ENCODE assay signal across 9 cellular contexts in genomic region chr13:97261254-97262015, GRCh38. TPM values are rescaled to one million over a fixed set of nuclear protein-coding genes. Genes with fewer than 3 reads are reported as not detected.
DNase-seq lines count a peak whose midpoint lies in the region; ATAC-seq, FAIRE-seq and TF ChIP-seq lines count a peak whose summit lies in the region.
"Had no signal": no experiment of that assay in that cellular context is flagged by ENCODE, and none has a peak within 500 bp of the region (broad histone marks: within the 10 kb centered on the region; RNA-seq: fewer than 3 reads in every experiment).

No MANE protein-coding gene starts in this region.

- H3K36me3 Mint-ChIP-seq in T-helper 17 cell (ENCODE audit: low read depth): peaks cover 3% of the 10 kb centered on the region

- H3K4me1 ChIP-seq in heart right ventricle (peaks cover 13 to 96% (median 86%) of the 10 kb centered on the region in 9 donors), foreskin keratinocyte (peaks cover 26% of the 10 kb centered on the region)

- peak overlapping the region; percentile 81 for H3K4me3 Mint-ChIP-seq in T-helper 17 cell
- H3K4me3 Mint-ChIP-seq: activated naive CD8-positive, alpha-beta T cell treated with anti-CD3 and anti-CD28 coated beads, Interleukin-2, amount 10 ng/mL, durations not matched to agents 7 days and 5 days had no signal

- H3K4me1 Mint-ChIP-seq in T-helper 17 cell: peaks cover 60% of the 10 kb centered on the region

- 53 to 54% methylated on average over 10 of the region's 10 CpGs for WGBS in heart right ventricle, 2 donors

- peak; percentile 69 for FAIRE-seq in GM18507 (lab: Jason Lieb, UNC)

- H3K27me3 ChIP-seq in heart right ventricle (no peaks in the 10 kb centered on the region), WERI-Rb-1 (ENCODE audit: insufficient read depth, low read depth, severe bottlenecking) (no peaks in the 10 kb centered on the region), foreskin keratinocyte (no peaks in the 10 kb centered on the region)

- intact Hi-C loops in heart right ventricle (cut with DNase I): loop anchor here in 1 of 10 donors (5.0 kb wide), 1 partner anchor 39 kb away; the partner anchor contains the start of gene MBNL2

- ATAC-seq in GM21786 (IDR thresholded peaks at IDR 0.05; ENCODE audit: unreplicated experiment) (peak; percentile 56), T-helper 17 cell (peak; percentile 75), heart right ventricle (peak in 7 of 8 donors; percentile 24 to 79 (median 62)), foreskin keratinocyte (no peak)

- H3K36me3 ChIP-seq in heart right ventricle (peaks cover 0 to 4% (median 0%) of the 10 kb centered on the region in 9 donors), WERI-Rb-1 (no peaks in the 10 kb centered on the region)

- no peaks in the 10 kb centered on the region for H3K9me3 ChIP-seq in T-helper 17 cell (ENCODE audit: control insufficient read depth, low read length, poor library complexity, severe bottlenecking)
- H3K9me3 ChIP-seq in heart right ventricle: no peaks in the 10 kb centered on the region
- H3K9me3 ChIP-seq in WERI-Rb-1 (ENCODE audit: severe bottlenecking): no peaks in the 10 kb centered on the region

- no peak for TF ChIP-seq CTCF in heart right ventricle (IDR thresholded peaks at IDR 0.05)
- no peak for TF ChIP-seq CTCF in WERI-Rb-1 (IDR thresholded peaks at IDR 0.05; ENCODE audit: low read depth, low read length)
- TF ChIP-seq CTCF in foreskin keratinocyte (conservative IDR thresholded peaks at IDR 0.05): no peak

- H3K27ac ChIP-seq in heart right ventricle: peak overlapping the region; percentile 14 to 80 (median 72)
- no peak overlapping the region for H3K27ac ChIP-seq in WERI-Rb-1
- H3K27ac ChIP-seq in foreskin keratinocyte: no peak overlapping the region

- no peaks in the 10 kb centered on the region for H3K27me3 Mint-ChIP-seq in T-helper 17 cell
- H3K27me3 Mint-ChIP-seq: activated naive CD8-positive, alpha-beta T cell treated with anti-CD3 and anti-CD28 coated beads, Interleukin-2, amount 10 ng/mL, durations not matched to agents 7 days and 5 days had no signal

- H3K4me3 ChIP-seq in heart right ventricle: no peak overlapping the region
- H3K4me3 ChIP-seq in WERI-Rb-1 (ENCODE audit: low read depth, low read length): no peak overlapping the region

- peak overlapping the region; percentile 96 for H3K27ac Mint-ChIP-seq in T-helper 17 cell
- H3K27ac Mint-ChIP-seq: activated naive CD8-positive, alpha-beta T cell treated with anti-CD3 and anti-CD28 coated beads, Interleukin-2, amount 10 ng/mL, durations not matched to agents 7 days and 5 days had no signal

- DNase-seq in GM18507 (ENCODE audit: extremely low spot score, insufficient read length, low read depth): peak; percentile 50
- DNase-seq in T-helper 17 cell: peak in 1 of 3 donors; percentile 32
- no peak for DNase-seq in heart right ventricle
- no peak for DNase-seq in amygdala (lab: John Stamatoyannopoulos, UW)
- DNase-seq in WERI-Rb-1: no peak
- DNase-seq in foreskin keratinocyte: no peak
- no peak for DNase-seq in NCI-H774 (lab: John Stamatoyannopoulos, UW)
- DNase-seq: activated naive CD8-positive, alpha-beta T cell treated with anti-CD3 and anti-CD28 coated beads, Interleukin-2, amount 10 ng/mL, durations not matched to agents 7 days and 5 days had no signal

RNA-seq across cellular contexts. Expression of gene MBNL2, which starts 39.3 kb away (rescaled TPM):
- total RNA-seq in T-helper 17 cell (10 to 100 TPM; 36.1 to 40.2 TPM), heart right ventricle (10 to 100 TPM; 59.7 to 95.0 (median 85.2) TPM), foreskin keratinocyte (27.3 and 33.1 TPM in 2 replicates)
- polyA plus RNA-seq in heart right ventricle (10 to 100 TPM; 17.2 to 18.7 TPM), foreskin keratinocyte (5.0 and 5.2 TPM in 2 replicates)

Comparison
In these comparisons a context has a peak if more than half of its experiments do, and no peak if none do; other contexts are left out.
1. H3K27ac ChIP-seq: peak in heart right ventricle (10 of 10); none in WERI-Rb-1 (single experiment) and foreskin keratinocyte (single experiment).